ENCODE assay signal across 21 cellular contexts in genomic region chr15:89028036-89028435, GRCh38.
DNase-seq lines count a peak whose midpoint lies in the region; ATAC-seq and TF ChIP-seq lines count a peak whose summit lies in the region.
"Had no signal": no experiment of that assay in that cellular context is flagged by ENCODE, and none has a peak within 500 bp of the region (broad histone marks: within the 10 kb centered on the region; RNA-seq: fewer than 3 reads in every experiment).

No MANE protein-coding gene starts in this region.

- H3K4me3 Mint-ChIP-seq in nephron progenitor cell (no peak overlapping the region), immature natural killer cell (no peak overlapping the region)
- H3K4me3 Mint-ChIP-seq: CD4-positive, CD25-positive, alpha-beta regulatory T cell; CD8-positive, alpha-beta memory T cell; H9; IgD-negative memory B cell had no signal

- 75 to 77% methylated on average over 7 of the region's 7 CpGs for WGBS in upper lobe of left lung, 2 donors

- H3K4me1 Mint-ChIP-seq in nephron progenitor cell (no peaks in the 10 kb centered on the region), immature natural killer cell (no peaks in the 10 kb centered on the region)
- H3K4me1 Mint-ChIP-seq: CD8-positive, alpha-beta memory T cell; IgD-negative memory B cell had no signal

- H3K9me3 Mint-ChIP-seq in nephron progenitor cell, result peaks cover 26% of the 10 kb centered on the region
- H3K9me3 Mint-ChIP-seq in immature natural killer cell, result peaks cover 0 to 3% (median 0%) of the 10 kb centered on the region in 6 donors

- no peak for TF ChIP-seq POLR2A in upper lobe of left lung (IDR thresholded peaks at IDR 0.05)

- CTCF ChIA-PET in A673 (lab: Charles Lee), result no interaction called here

- no peak for TF ChIP-seq CTCF in A673 (conservative IDR thresholded peaks at IDR 0.05; ENCODE audit: low read depth, low read length)
- no peak for TF ChIP-seq CTCF in nephron progenitor cell (IDR thresholded peaks at IDR 0.05)
- TF ChIP-seq CTCF in upper lobe of left lung (IDR thresholded peaks at IDR 0.05), result no peak

- H3K27ac ChIP-seq in A673 (ENCODE audit: low read depth, low read length, poor library complexity, severe bottlenecking), result no peak overlapping the region
- no peak overlapping the region for H3K27ac ChIP-seq in SJCRH30
- H3K27ac ChIP-seq in upper lobe of left lung, result no peak overlapping the region

- no peak for TF ChIP-seq EP300 in upper lobe of left lung (IDR thresholded peaks at IDR 0.05)

- H3K36me3 Mint-ChIP-seq in nephron progenitor cell (ENCODE audit: low read depth) (no peaks in the 10 kb centered on the region), immature natural killer cell (no peaks in the 10 kb centered on the region)
- H3K36me3 Mint-ChIP-seq: CD4-positive, CD25-positive, alpha-beta regulatory T cell had no signal

- H3K27me3 Mint-ChIP-seq in nephron progenitor cell (ENCODE audit: low read depth, poor library complexity), result no peaks in the 10 kb centered on the region
- H3K27me3 Mint-ChIP-seq in immature natural killer cell (ENCODE audit: low read depth in 3 of 3), result peaks cover 2 to 4% (median 3%) of the 10 kb centered on the region in 3 donors

- H3K4me3 ChIP-seq in A673 (ENCODE audit: low read depth, low read length, poor library complexity, severe bottlenecking) (no peak overlapping the region), SJCRH30 (no peak overlapping the region), upper lobe of left lung (no peak overlapping the region)

- POLR2A ChIA-PET in A673 (lab: Charles Lee; ENCODE audit: low non-redundant PET), result no interaction called here

- H3K27me3 ChIP-seq in A673 (replicated peaks; ENCODE audit: insufficient read depth, low read depth, low read length, poor library complexity), result no peaks in the 10 kb centered on the region
- no peaks in the 10 kb centered on the region for H3K27me3 ChIP-seq in SJCRH30
- H3K27me3 ChIP-seq in upper lobe of left lung, result no peaks in the 10 kb centered on the region
- H3K27me3 ChIP-seq: BE2C had no signal

- DNase-seq in A673 (ENCODE audit: low spot score) (peak; percentile 22), NCI-H524 (lab: John Stamatoyannopoulos, UW) (peak; percentile 98 to 99), SJCRH30 (peak; percentile 23 to 66), nephron progenitor cell (no peak), upper lobe of left lung (no peak), immature natural killer cell (no peak)
- no peak for DNase-seq in activated CD4-positive, CD25-positive, alpha-beta regulatory T cell (lab: John Stamatoyannopoulos, UW)
- DNase-seq: ACHN; BE2C; C1 segment of cervical spinal cord; Caco-2; CD4-positive, CD25-positive, alpha-beta regulatory T cell; CD8-positive, alpha-beta memory T cell; DMS153; DMS79; GDM1; GOT3; H9 had no signal

- no TSS peak for BruUV-seq in A673 (replicated peaks; lab: Mats Ljungman, UMichigan)

- intact Hi-C loops in A673 (cut with micrococcal nuclease; ENCODE audit: unreplicated experiment), result no loop called here

- ATAC-seq in HG03039 (IDR thresholded peaks at IDR 0.05; ENCODE audit: unreplicated experiment) (no peak), upper lobe of left lung (ENCODE audit: low FRiP score in 2 of 2) (no peak)
- ATAC-seq: HepG2 had no signal

- no peaks in the 10 kb centered on the region for H3K36me3 ChIP-seq in A673 (ENCODE audit: insufficient read depth, low read length, poor library complexity, severe bottlenecking)
- no peaks in the 10 kb centered on the region for H3K36me3 ChIP-seq in SJCRH30
- no peaks in the 10 kb centered on the region for H3K36me3 ChIP-seq in upper lobe of left lung
- H3K36me3 ChIP-seq: BE2C had no signal

- no peaks in the 10 kb centered on the region for H3K4me1 ChIP-seq in A673 (ENCODE audit: insufficient read depth, low read length, poor library complexity, severe bottlenecking)
- H3K4me1 ChIP-seq in SJCRH30, result no peaks in the 10 kb centered on the region
- no peaks in the 10 kb centered on the region for H3K4me1 ChIP-seq in upper lobe of left lung
- H3K4me1 ChIP-seq: BE2C, Caco-2 had no signal

- H3K9me3 ChIP-seq in A673 (ENCODE audit: low read depth, low read length, poor library complexity, severe bottlenecking), result no peaks in the 10 kb centered on the region
- no peaks in the 10 kb centered on the region for H3K9me3 ChIP-seq in SJCRH30 (replicated peaks)
- peaks cover 0 to 9% (median 0%) of the 10 kb centered on the region in 4 donors for H3K9me3 ChIP-seq in upper lobe of left lung
- H3K9me3 ChIP-seq: BE2C, Caco-2 had no signal

- H3K27ac Mint-ChIP-seq in nephron progenitor cell (peak overlapping the region; percentile 21), immature natural killer cell (no peak overlapping the region)
- H3K27ac Mint-ChIP-seq: CD4-positive, CD25-positive, alpha-beta regulatory T cell; CD8-positive, alpha-beta memory T cell; H9; IgD-negative memory B cell had no signal

Comparison
In these comparisons a context has a peak if more than half of its experiments do, and no peak if none do; other contexts are left out.
1. DNase-seq: peak in A673 (single experiment), NCI-H524 (2 of 2) and SJCRH30 (2 of 2); none in nephron progenitor cell (single experiment), upper lobe of left lung (0 of 2), activated CD4-positive, CD25-positive, alpha-beta regulatory T cell (0 of 4) and immature natural killer cell (0 of 3).